ENCODE assay signal across 33 cellular contexts in genomic region chr7:122054393-122054792, GRCh38.
"Had no signal": no experiment of that assay in that cellular context is flagged by ENCODE, and none has a peak within 500 bp of the region (broad histone marks: within the 10 kb centered on the region; RNA-seq: fewer than 3 reads in every experiment).

No MANE protein-coding gene starts in this region.

- H3K4me1 ChIP-seq: adrenal gland, body of pancreas, colonic mucosa had no signal

- H3K9me3 Mint-ChIP-seq: activated B cell treated with CpG ODN at 0.5 μM for 24 hours; activated naive CD4-positive, alpha-beta T cell treated with anti-CD3 and anti-CD28 coated beads for 36 hours; activated naive CD4-positive, alpha-beta T cell treated with anti-CD3 and anti-CD28 coated beads, Interleukin-2, amount 50 U/mL, for 24 hours; activated naive CD8-positive, alpha-beta T cell treated with anti-CD3 and anti-CD28 coated beads for 36 hours; activated naive CD8-positive, alpha-beta T cell treated with anti-CD3 and anti-CD28 coated beads, Interleukin-2, amount 50 U/mL, for 24 hours; activated T-helper 1 cell treated with anti-CD3 and anti-CD28 coated beads, Interleukin-12 subunit alpha, Interleukin-12 subunit beta, Interleukin-2, Interleukin-4 antibody, amounts not matched to agents 30 ng/mL and 10 ng/mL and 1 ng/mL, durations not matched to agents 14 hours and 24 hours and 36 hours; activated T-helper 2 cell treated with anti-CD3 and anti-CD28 coated beads, Interferon-gamma antibody, Interleukin-2, Interleukin-4, amounts not matched to agents 10 μg/mL and 5 μg/mL and 100 μg/mL, durations not matched to agents 14 hours and 24 hours and 36 hours; T-helper 2 cell treated with Interferon-gamma antibody and Interleukin-4, amounts not matched to agents 5 μg/mL and 100 μg/mL, for 36 hours had no signal

- H3K36me3 ChIP-seq: adrenal gland, cardiac muscle cell, colonic mucosa, WERI-Rb-1 had no signal

- H3K36me3 Mint-ChIP-seq: activated CD8-positive, alpha-beta memory T cell treated with anti-CD3 and anti-CD28 coated beads, Interleukin-2, amount 10 ng/mL, durations not matched to agents 7 days and 5 days; activated naive CD4-positive, alpha-beta T cell treated with anti-CD3 and anti-CD28 coated beads, Interleukin-2, amount 50 U/mL, for 24 hours; activated naive CD8-positive, alpha-beta T cell treated with anti-CD3 and anti-CD28 coated beads for 36 hours had no signal

- H3K4me3 Mint-ChIP-seq: activated B cell treated with CpG ODN at 0.5 μM for 24 hours; activated CD8-positive, alpha-beta memory T cell treated with anti-CD3 and anti-CD28 coated beads, Interleukin-2, amount 10 ng/mL, durations not matched to agents 7 days and 5 days; activated CD8-positive, alpha-beta T cell treated with anti-CD3 and anti-CD28 coated beads for 36 hours; activated naive CD4-positive, alpha-beta T cell treated with anti-CD3 and anti-CD28 coated beads for 36 hours; activated naive CD4-positive, alpha-beta T cell treated with anti-CD3 and anti-CD28 coated beads, Interleukin-2, amount 50 U/mL, for 24 hours; activated naive CD8-positive, alpha-beta T cell treated with anti-CD3 and anti-CD28 coated beads for 36 hours; activated naive CD8-positive, alpha-beta T cell treated with anti-CD3 and anti-CD28 coated beads, Interleukin-2, amount 50 U/mL, for 24 hours; activated T-helper 1 cell treated with anti-CD3 and anti-CD28 coated beads, Interleukin-12 subunit alpha, Interleukin-12 subunit beta, Interleukin-2, Interleukin-4 antibody, amounts not matched to agents 30 ng/mL and 10 ng/mL and 1 ng/mL, durations not matched to agents 14 hours and 24 hours and 36 hours; T-helper 17 cell; T-helper 2 cell treated with Interferon-gamma antibody and Interleukin-4, amounts not matched to agents 5 μg/mL and 100 μg/mL, for 36 hours had no signal

- H3K27ac Mint-ChIP-seq: activated B cell treated with CpG ODN at 0.5 μM for 24 hours; activated CD8-positive, alpha-beta memory T cell treated with anti-CD3 and anti-CD28 coated beads, Interleukin-2, amount 10 ng/mL, durations not matched to agents 7 days and 5 days; activated CD8-positive, alpha-beta T cell treated with anti-CD3 and anti-CD28 coated beads for 36 hours; activated naive CD4-positive, alpha-beta T cell treated with anti-CD3 and anti-CD28 coated beads for 36 hours; activated naive CD4-positive, alpha-beta T cell treated with anti-CD3 and anti-CD28 coated beads, Interleukin-2, amount 50 U/mL, for 24 hours; activated naive CD8-positive, alpha-beta T cell treated with anti-CD3 and anti-CD28 coated beads for 36 hours; activated naive CD8-positive, alpha-beta T cell treated with anti-CD3 and anti-CD28 coated beads, Interleukin-2, amount 50 U/mL, for 24 hours; activated T-helper 1 cell treated with anti-CD3 and anti-CD28 coated beads, Interleukin-12 subunit alpha, Interleukin-12 subunit beta, Interleukin-2, Interleukin-4 antibody, amounts not matched to agents 30 ng/mL and 10 ng/mL and 1 ng/mL, durations not matched to agents 14 hours and 24 hours and 36 hours; activated T-helper 2 cell treated with anti-CD3 and anti-CD28 coated beads, Interferon-gamma antibody, Interleukin-2, Interleukin-4, amounts not matched to agents 10 μg/mL and 5 μg/mL and 100 μg/mL, durations not matched to agents 14 hours and 24 hours and 36 hours; T-helper 17 cell; T-helper 2 cell treated with Interferon-gamma antibody and Interleukin-4, amounts not matched to agents 5 μg/mL and 100 μg/mL, for 36 hours had no signal

- FAIRE-seq: endometrium, frontal cortex had no signal

- H3K9me3 ChIP-seq: adrenal gland, body of pancreas, colonic mucosa had no signal

- H3K27me3 Mint-ChIP-seq: activated B cell treated with CpG ODN at 0.5 μM for 24 hours; activated CD8-positive, alpha-beta memory T cell treated with anti-CD3 and anti-CD28 coated beads, Interleukin-2, amount 10 ng/mL, durations not matched to agents 7 days and 5 days; activated CD8-positive, alpha-beta T cell treated with anti-CD3 and anti-CD28 coated beads for 36 hours; activated naive CD4-positive, alpha-beta T cell treated with anti-CD3 and anti-CD28 coated beads, Interleukin-2, amount 50 U/mL, for 24 hours; activated naive CD8-positive, alpha-beta T cell treated with anti-CD3 and anti-CD28 coated beads for 36 hours; activated naive CD8-positive, alpha-beta T cell treated with anti-CD3 and anti-CD28 coated beads, Interleukin-2, amount 50 U/mL, for 24 hours; T-helper 17 cell had no signal

- H3K27ac ChIP-seq: adrenal gland, body of pancreas, cardiac muscle cell, colonic mucosa, WERI-Rb-1 had no signal

- H3K4me1 Mint-ChIP-seq: activated CD8-positive, alpha-beta memory T cell treated with anti-CD3 and anti-CD28 coated beads, Interleukin-2, amount 10 ng/mL, durations not matched to agents 7 days and 5 days; activated naive CD4-positive, alpha-beta T cell treated with anti-CD3 and anti-CD28 coated beads, Interleukin-2, amount 50 U/mL, for 24 hours; activated naive CD8-positive, alpha-beta T cell treated with anti-CD3 and anti-CD28 coated beads for 36 hours; activated naive CD8-positive, alpha-beta T cell treated with anti-CD3 and anti-CD28 coated beads, Interleukin-2, amount 50 U/mL, for 24 hours; T-helper 17 cell had no signal

- H3K4me3 ChIP-seq: adrenal gland, body of pancreas, cardiac muscle cell, colonic mucosa had no signal

- DNase-seq: activated B cell treated with CpG ODN at 0.5 μM for 24 hours; activated CD4-positive, alpha-beta T cell treated with anti-CD3 and anti-CD28 coated beads for 48 hours; activated CD4-positive, alpha-beta T cell treated with anti-CD3 and anti-CD28 coated beads, Interleukin-2, amount 50 U/mL, for 1 hour; activated CD4-positive, alpha-beta T cell treated with anti-CD3 and anti-CD28 coated beads, Interleukin-2, amount 50 U/mL, for 48 hours; activated CD8-positive, alpha-beta memory T cell treated with anti-CD3 and anti-CD28 coated beads, Interleukin-2, amount 10 ng/mL, durations not matched to agents 7 days and 5 days; activated CD8-positive, alpha-beta memory T cell treated with anti-CD3 and anti-CD28 coated beads, Interleukin-2, amount 50 U/mL, for 4 hours; activated CD8-positive, alpha-beta T cell treated with anti-CD3 and anti-CD28 coated beads for 36 hours; activated effector memory CD4-positive, alpha-beta T cell treated with anti-CD3 and anti-CD28 coated beads, Interleukin-2, amount 50 U/mL, for 16 hours; activated naive CD4-positive, alpha-beta T cell treated with anti-CD3 and anti-CD28 coated beads for 36 hours; activated naive CD8-positive, alpha-beta T cell treated with anti-CD3 and anti-CD28 coated beads for 36 hours; activated naive CD8-positive, alpha-beta T cell treated with anti-CD3 and anti-CD28 coated beads, Interleukin-2, amount 50 U/mL, for 24 hours; activated T-cell treated with anti-CD3 and anti-CD28 coated beads, Interleukin-2, amount 50 U/mL, for 1 hour; activated T-cell treated with anti-CD3 and anti-CD28 coated beads, Interleukin-2, amount 50 U/mL, for 48 hours; adrenal gland; amygdala; aorta; body of pancreas; central memory CD4-positive, alpha-beta T cell; cerebellar nuclear complex; colonic mucosa; effector CD8-positive, alpha-beta T cell; foreskin fibroblast; head of caudate nucleus; T-helper 17 cell; T1000; WERI-Rb-1 had no signal
